Comparison of ENCODE assay signal across 8 cellular contexts in the genomic region with DNA sequence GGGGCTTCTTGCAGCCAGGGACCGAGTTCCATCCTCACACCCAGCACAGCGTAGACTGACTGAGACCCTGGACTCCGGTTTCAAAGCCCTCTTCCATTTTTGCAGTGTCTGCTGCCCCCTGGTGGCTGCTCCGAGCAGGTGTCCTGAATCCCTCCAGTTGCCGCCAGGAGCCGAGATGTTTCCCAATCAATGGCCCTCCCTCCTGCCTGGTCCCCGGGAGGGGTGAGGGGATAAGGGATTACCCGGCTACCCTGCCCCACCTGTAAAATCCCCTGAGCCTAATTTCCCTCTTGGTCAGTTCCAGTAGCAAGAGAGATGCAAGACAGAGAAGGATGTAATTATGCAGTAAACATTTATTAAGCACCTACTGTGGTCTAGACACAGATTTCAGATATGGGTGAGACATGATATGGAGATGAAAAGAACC. TPM values are rescaled to one million over a fixed set of nuclear protein-coding genes. Genes with fewer than 3 reads are reported as not detected.
DNase-seq lines count a peak whose midpoint lies in the region; ATAC-seq and TF ChIP-seq lines count a peak whose summit lies in the region.

No MANE protein-coding gene starts in this region.

- DNase-seq in COLO829 (ENCODE audit: low spot score) (peak; percentile 79), Peyer's patch (peak; percentile 49 to 88 (median 74)), fibroblast of villous mesenchyme (ENCODE audit: low read depth) (peak; percentile 72), non-pigmented ciliary epithelial cell (ENCODE audit: low read depth) (peak; percentile 9), substantia nigra (lab: John Stamatoyannopoulos, UW) (peak in 44 of 49 donors; percentile 5 to 73 (median 44))
- DNase-seq in Jurkat, Clone E6-1 (ENCODE audit: low read depth, low spot score) = peak; percentile 53
- DNase-seq in activated T-helper 1 cell treated with anti-CD3 and anti-CD28 coated beads, Interleukin-2, amount 50 U/mL, for 16 hours (ENCODE audit: low read depth in 1 of 2, low spot score in 1 of 2) = peak; percentile 60 to 62

- no peaks in the 10 kb centered on the region for H3K36me3 ChIP-seq in Peyer's patch

- TF ChIP-seq CTCF in Peyer's patch (IDR thresholded peaks at IDR 0.05) (peak; percentile 70 to 90 (median 78)), fibroblast of villous mesenchyme (IDR thresholded peaks at IDR 0.05; ENCODE audit: insufficient read depth, low read depth, low read length) (peak; percentile 95)

- H3K4me3 ChIP-seq in Jurkat, Clone E6-1 (ENCODE audit: low read length) = no peak overlapping the region
- H3K4me3 ChIP-seq in Peyer's patch (no peak overlapping the region), fibroblast of villous mesenchyme (ENCODE audit: low read depth, low read length) (no peak overlapping the region)

- no peak for TF ChIP-seq POLR2A in Peyer's patch (IDR thresholded peaks at IDR 0.05)

- no peaks in the 10 kb centered on the region for H3K9me3 ChIP-seq in Peyer's patch

- H3K4me1 ChIP-seq in Peyer's patch = no peaks in the 10 kb centered on the region

- no peaks in the 10 kb centered on the region for H3K27me3 ChIP-seq in Peyer's patch

- H3K27ac ChIP-seq in Peyer's patch (no peak overlapping the region), substantia nigra (ENCODE audit: low read depth, low read length, poor library complexity, severe bottlenecking) (no peak overlapping the region)

- no peak for ATAC-seq in GM21825 (IDR thresholded peaks at IDR 0.05; ENCODE audit: unreplicated experiment)

RNA-seq across cellular contexts. Expression of a gene that starts 55.0 kb away (rescaled TPM):
- 4.4 TPM for polyA plus RNA-seq in Jurkat, Clone E6-1 (2012; ENCODE audit: insufficient read depth, insufficient read length)
- total RNA-seq in Peyer's patch (10 to 100 TPM; 43.2 to 64.6 (median 51.0) TPM), fibroblast of villous mesenchyme (11.3 and 15.5 TPM in 2 replicates)

Comparison
In these comparisons a context has a peak if more than half of its experiments do, and no peak if none do; other contexts are left out.
1. DNase-seq: peak in every context shown above with its lines; median percentile 79 in COLO829; 74 in Peyer's patch; 72 in fibroblast of villous mesenchyme; 61 in activated T-helper 1 cell treated with anti-CD3 and anti-CD28 coated beads, Interleukin-2, amount 50 U/mL, for 16 hours; 53 in Jurkat, Clone E6-1; 44 in substantia nigra; 9 in non-pigmented ciliary epithelial cell.